ENCODE assay signal across 9 cellular contexts in genomic region chr2:200637886-200638285, GRCh38. TPM values are rescaled to one million over a fixed set of nuclear protein-coding genes. Genes with fewer than 3 reads are reported as not detected.
"Had no signal": no experiment of that assay in that cellular context is flagged by ENCODE, and none has a peak within 500 bp of the region (broad histone marks: within the 10 kb centered on the region; RNA-seq: fewer than 3 reads in every experiment).

No MANE protein-coding gene starts in this region.

- H3K36me3 ChIP-seq: HAP-1 had no signal

- H3K4me1 ChIP-seq: HAP-1 had no signal

- DNase-seq: GM23248, GOT3, H7, HFFc6 had no signal

- FAIRE-seq: HepG2 had no signal

- H3K27ac ChIP-seq: GM23248, HL-60 had no signal

- H2AFZ ChIP-seq: GM23248 had no signal

- H3K4me3 ChIP-seq: GM23248, HAP-1 had no signal

- H3K9ac ChIP-seq: GM23248 had no signal

- H3K9me3 ChIP-seq: HAP-1 had no signal

- ATAC-seq: HCT116, HepG2 had no signal

RNA-seq across cellular contexts. Expression of gene AOX1, which starts 52.1 kb away (rescaled TPM):
- polyA plus RNA-seq: IgD-negative memory B cell had no signal
